27 cellular contexts compared by ENCODE assay signal in the genomic region with DNA sequence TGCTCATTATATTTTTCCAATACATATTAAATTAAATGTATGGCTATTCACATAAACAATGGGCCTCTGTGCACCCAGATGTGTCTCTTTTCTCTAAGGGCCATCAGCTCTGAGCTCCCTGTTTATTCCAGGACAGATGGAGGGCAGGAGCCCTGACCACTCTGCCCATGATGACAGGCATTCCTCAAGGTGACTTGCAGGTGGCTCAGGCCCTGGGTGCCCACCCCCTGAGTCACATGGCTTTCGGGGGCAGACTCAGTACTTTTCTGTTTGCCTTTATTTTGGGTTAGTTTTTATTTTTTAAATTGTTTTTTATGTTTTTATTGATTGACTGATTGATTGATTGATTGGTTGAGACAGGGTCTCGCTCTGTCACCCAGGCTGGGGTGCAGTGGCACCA. TPM values are rescaled to one million over a fixed set of nuclear protein-coding genes. Genes with fewer than 3 reads are reported as not detected.
DNase-seq lines count a peak whose midpoint lies in the region; ATAC-seq and TF ChIP-seq lines count a peak whose summit lies in the region.
"Had no signal": no experiment of that assay in that cellular context is flagged by ENCODE, and none has a peak within 500 bp of the region (broad histone marks: within the 10 kb centered on the region; RNA-seq: fewer than 3 reads in every experiment).

No MANE protein-coding gene starts in this region.

- H3K4me3 Mint-ChIP-seq in activated CD4-positive, alpha-beta T cell treated with anti-CD3 and anti-CD28 coated beads, Interleukin-2, amount 10 ng/mL, durations not matched to agents 24 days and 14 days = peak overlapping the region; percentile 9
- no peak overlapping the region for H3K4me3 Mint-ChIP-seq in activated naive CD8-positive, alpha-beta T cell treated with anti-CD3 and anti-CD28 coated beads, Interleukin-2, amount 50 U/mL, for 24 hours
- H3K4me3 Mint-ChIP-seq: activated naive CD8-positive, alpha-beta T cell; neural crest cell had no signal

- intact Hi-C loops in activated CD4-positive, alpha-beta T cell treated with anti-CD3 and anti-CD28 coated beads, Interleukin-2, amount 10 ng/mL, durations not matched to agents 24 days and 14 days (cut with micrococcal nuclease) = no loop called here
- intact Hi-C loops in spleen (cut with DNase I; ENCODE audit: low total_unique reads) = no loop called here
- intact Hi-C loops in gastrocnemius medialis (cut with DNase I; ENCODE audit: low total_unique reads) = no loop called here

- no peak for TF ChIP-seq CTCF in GM10248 (IDR thresholded peaks at IDR 0.05; ENCODE audit: control extremely low read depth, extremely low read depth, low read depth, missing control alignments)
- TF ChIP-seq CTCF in spleen (IDR thresholded peaks at IDR 0.05 in 8 of 11, conservative IDR thresholded peaks at IDR 0.05 in 3 of 11) = no peak
- no peak for TF ChIP-seq CTCF in gastrocnemius medialis (IDR thresholded peaks at IDR 0.05 in 4 of 5, conservative IDR thresholded peaks at IDR 0.05 in 1 of 5)

- 88 to 99% (median 94%) methylated on average over 2 of the region's 2 CpGs for WGBS in spleen, 5 donors

- H3K4me1 ChIP-seq in spleen (peaks cover 0 to 10% (median 5%) of the 10 kb centered on the region in 6 donors), gastrocnemius medialis (no peaks in the 10 kb centered on the region)
- H3K4me1 ChIP-seq: ascending aorta, colonic mucosa, pancreas, Peyer's patch, tibial nerve had no signal

- H3K27me3 ChIP-seq in spleen (replicated peaks in 1 of 7) (no peaks in the 10 kb centered on the region), gastrocnemius medialis (peaks cover 0 to 13% (median 0%) of the 10 kb centered on the region in 3 donors)
- H3K27me3 ChIP-seq: ascending aorta, colonic mucosa, pancreas, Peyer's patch, tibial nerve had no signal

- CTCF ChIA-PET in GM10248 (lab: Yijun Ruan, JAX) = interaction anchor here (2.5 kb wide), 1 partner anchor 10 kb away, joined by 13 read pairs; no protein-coding TSS in a partner anchor

- no peak overlapping the region for H3K27ac Mint-ChIP-seq in activated CD4-positive, alpha-beta T cell treated with anti-CD3 and anti-CD28 coated beads, Interleukin-2, amount 10 ng/mL, durations not matched to agents 24 days and 14 days
- no peak overlapping the region for H3K27ac Mint-ChIP-seq in activated naive CD8-positive, alpha-beta T cell treated with anti-CD3 and anti-CD28 coated beads, Interleukin-2, amount 50 U/mL, for 24 hours
- H3K27ac Mint-ChIP-seq: activated naive CD8-positive, alpha-beta T cell; T-helper 2 cell treated with Interferon-gamma antibody and Interleukin-4, amounts not matched to agents 5 μg/mL and 100 μg/mL, for 36 hours had no signal

- H3K36me3 ChIP-seq in spleen (no peaks in the 10 kb centered on the region), gastrocnemius medialis (no peaks in the 10 kb centered on the region)
- H3K36me3 ChIP-seq: ascending aorta, colonic mucosa, pancreas, Peyer's patch, tibial nerve had no signal

- in situ Hi-C loops in gastrocnemius medialis (cut with MboI; ENCODE audit: low sequenced_read_pairs in 4 of 4) = no loop called here

- peaks cover 22% of the 10 kb centered on the region for H3K36me3 Mint-ChIP-seq in activated CD4-positive, alpha-beta T cell treated with anti-CD3 and anti-CD28 coated beads, Interleukin-2, amount 10 ng/mL, durations not matched to agents 24 days and 14 days (ENCODE audit: low read depth)
- H3K36me3 Mint-ChIP-seq in activated naive CD8-positive, alpha-beta T cell treated with anti-CD3 and anti-CD28 coated beads, Interleukin-2, amount 50 U/mL, for 24 hours (ENCODE audit: low read depth) = no peaks in the 10 kb centered on the region
- H3K36me3 Mint-ChIP-seq: activated naive CD8-positive, alpha-beta T cell had no signal

- H3K9me3 Mint-ChIP-seq in activated CD4-positive, alpha-beta T cell treated with anti-CD3 and anti-CD28 coated beads, Interleukin-2, amount 10 ng/mL, durations not matched to agents 24 days and 14 days = no peaks in the 10 kb centered on the region
- H3K9me3 Mint-ChIP-seq in activated naive CD8-positive, alpha-beta T cell treated with anti-CD3 and anti-CD28 coated beads, Interleukin-2, amount 50 U/mL, for 24 hours = no peaks in the 10 kb centered on the region
- H3K9me3 Mint-ChIP-seq: neural crest cell; T-helper 2 cell treated with Interferon-gamma antibody and Interleukin-4, amounts not matched to agents 5 μg/mL and 100 μg/mL, for 36 hours had no signal

- no peak for ATAC-seq in activated naive CD8-positive, alpha-beta T cell treated with anti-CD3 and anti-CD28 coated beads, Interleukin-2, amount 50 U/mL, for 24 hours
- ATAC-seq in gastrocnemius medialis = no peak
- no peak for ATAC-seq in HG02885 (IDR thresholded peaks at IDR 0.05; ENCODE audit: poor library complexity, unreplicated experiment)
- ATAC-seq: left ventricle myocardium superior, pancreas had no signal

- no peak for DNase-seq in activated CD4-positive, alpha-beta T cell treated with anti-CD3 and anti-CD28 coated beads, Interleukin-2, amount 10 ng/mL, durations not matched to agents 24 days and 14 days
- no peak for DNase-seq in activated CD4-positive, alpha-beta T cell treated with anti-CD3 and anti-CD28 coated beads, Interleukin-2, amount 50 U/mL, for 48 hours
- DNase-seq in GM10248 (ENCODE audit: extremely low spot score) = peak; percentile 4
- peak; percentile 1 for DNase-seq in activated naive CD8-positive, alpha-beta T cell treated with anti-CD3 and anti-CD28 coated beads, Interleukin-2, amount 50 U/mL, for 24 hours
- peak; percentile 17 for DNase-seq in spleen
- DNase-seq in gastrocnemius medialis = no peak
- DNase-seq in HCEC 1CT = no peak
- DNase-seq: 8988T; activated CD4-positive, alpha-beta T cell treated with anti-CD3 and anti-CD28 coated beads for 48 hours; activated T-cell treated with anti-CD3 and anti-CD28 coated beads for 4 hours; Caco-2; colonic mucosa; erythroblast; left ventricle myocardium superior; mesendoderm; NCI-H146; NCI-H345; SHP77 treated with DMSO at 0.1 percent for 48 hours had no signal

- TF ChIP-seq POLR2A in spleen (IDR thresholded peaks at IDR 0.05) = no peak
- no peak for TF ChIP-seq POLR2A in gastrocnemius medialis (IDR thresholded peaks at IDR 0.05)

- H3K9me3 ChIP-seq in spleen (no peaks in the 10 kb centered on the region), gastrocnemius medialis (no peaks in the 10 kb centered on the region)
- H3K9me3 ChIP-seq: ascending aorta, Caco-2, colonic mucosa, pancreas, Peyer's patch, tibial nerve had no signal

- H3K4me3 ChIP-seq in spleen = no peak overlapping the region
- no peak overlapping the region for H3K4me3 ChIP-seq in gastrocnemius medialis
- H3K4me3 ChIP-seq: ascending aorta, colonic mucosa, pancreas, Peyer's patch, tibial nerve had no signal

- POLR2A ChIA-PET in GM10248 (lab: Yijun Ruan, JAX) = no interaction called here

- H3K27ac ChIP-seq in spleen (no peak overlapping the region), gastrocnemius medialis (no peak overlapping the region)
- H3K27ac ChIP-seq: ascending aorta, C4-2B, colonic mucosa, pancreas, Peyer's patch, tibial nerve had no signal

- H3K4me1 Mint-ChIP-seq in activated CD4-positive, alpha-beta T cell treated with anti-CD3 and anti-CD28 coated beads, Interleukin-2, amount 10 ng/mL, durations not matched to agents 24 days and 14 days = peaks cover 20% of the 10 kb centered on the region
- peaks cover 4% of the 10 kb centered on the region for H3K4me1 Mint-ChIP-seq in activated naive CD8-positive, alpha-beta T cell treated with anti-CD3 and anti-CD28 coated beads, Interleukin-2, amount 50 U/mL, for 24 hours
- H3K4me1 Mint-ChIP-seq: neural crest cell had no signal

- H3K27me3 Mint-ChIP-seq in activated CD4-positive, alpha-beta T cell treated with anti-CD3 and anti-CD28 coated beads, Interleukin-2, amount 10 ng/mL, durations not matched to agents 24 days and 14 days = no peaks in the 10 kb centered on the region
- no peaks in the 10 kb centered on the region for H3K27me3 Mint-ChIP-seq in activated naive CD8-positive, alpha-beta T cell treated with anti-CD3 and anti-CD28 coated beads, Interleukin-2, amount 50 U/mL, for 24 hours
- H3K27me3 Mint-ChIP-seq: activated naive CD8-positive, alpha-beta T cell had no signal

RNA-seq across cellular contexts. Expression of gene LRP8, which starts 6.4 kb away (rescaled TPM):
- total RNA-seq in activated CD4-positive, alpha-beta T cell treated with anti-CD3 and anti-CD28 coated beads, Interleukin-2, amount 10 ng/mL, durations not matched to agents 24 days and 14 days = 76.8 and 81.6 TPM in 2 replicates
- total RNA-seq in spleen (10 to 100 TPM in 1 of 7 donors, 1 to 10 TPM in 6; 4.0 to 14.4 (median 8.0) TPM), gastrocnemius medialis (1 to 10 TPM in 2 of 4 donors, under 1 TPM in 2; 0.36 to 4.2 (median 1.4) TPM)
- polyA plus RNA-seq in spleen = 1 to 10 TPM; 1.7 to 2.4 (median 2.0) TPM

Comparison
In these comparisons a context has a peak if more than half of its experiments do, and no peak if none do; other contexts are left out.
1. DNase-seq: peak in GM10248 (single experiment), activated naive CD8-positive, alpha-beta T cell treated with anti-CD3 and anti-CD28 coated beads, Interleukin-2, amount 50 U/mL, for 24 hours (single experiment) and spleen (single experiment); none in activated CD4-positive, alpha-beta T cell treated with anti-CD3 and anti-CD28 coated beads, Interleukin-2, amount 10 ng/mL, durations not matched to agents 24 days and 14 days (single experiment), activated CD4-positive, alpha-beta T cell treated with anti-CD3 and anti-CD28 coated beads, Interleukin-2, amount 50 U/mL, for 48 hours (0 of 2), gastrocnemius medialis (0 of 2) and HCEC 1CT (single experiment).